In the genomic region with DNA sequence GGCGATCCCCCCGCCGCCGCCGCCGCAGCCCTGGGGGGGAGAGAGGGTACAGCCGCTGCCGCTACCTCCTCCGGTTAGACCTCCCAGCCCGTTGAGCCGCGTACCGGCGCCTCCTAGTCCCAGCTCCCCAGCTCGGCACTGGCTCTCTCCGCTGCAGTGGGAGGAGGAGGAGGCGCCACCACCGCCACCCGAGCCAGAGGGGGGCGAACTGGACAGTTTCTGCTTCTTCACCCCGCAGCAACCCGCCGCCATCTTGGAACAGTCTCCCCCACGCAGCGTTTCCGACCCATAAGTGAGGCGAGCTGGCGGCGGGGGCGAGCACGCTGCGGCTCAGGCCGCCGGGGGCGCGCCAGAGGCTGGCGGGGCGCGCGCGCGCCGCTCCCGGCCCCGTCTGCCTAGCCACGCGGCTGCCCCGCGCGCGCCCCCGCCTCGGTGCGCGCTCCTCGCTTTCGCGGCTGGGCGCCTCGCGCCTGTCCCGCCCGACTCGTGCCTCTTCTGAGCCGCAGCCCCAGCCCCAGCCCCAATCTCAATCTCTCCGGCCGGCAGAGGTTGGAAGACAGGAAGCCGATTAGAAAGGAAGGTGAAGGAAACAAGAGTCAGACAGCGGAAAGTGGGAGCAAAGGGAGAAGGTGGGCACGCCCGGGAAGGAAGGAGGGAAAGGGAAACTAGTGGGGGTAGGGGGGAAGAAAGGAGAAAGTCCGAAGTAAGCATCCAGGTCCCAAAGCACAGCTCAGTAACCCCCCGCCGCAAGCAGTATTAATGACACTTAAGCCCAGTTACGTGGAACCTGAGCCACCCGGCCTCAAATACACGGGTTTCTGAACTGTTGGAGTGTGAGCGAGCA, we compare ENCODE assay signal across 8 cellular contexts. TPM values are rescaled to one million over a fixed set of nuclear protein-coding genes. Genes with fewer than 3 reads are reported as not detected.
DNase-seq lines count a peak whose midpoint lies in the region; ATAC-seq and TF ChIP-seq lines count a peak whose summit lies in the region.

TSS of gene AMMECR1 (minus strand) at position 266 of the 844 bp plus-strand sequence. CDS start at position 252, 14 bp downstream.

- intact Hi-C loops in PC-9 (cut with micrococcal nuclease; ENCODE audit: unreplicated experiment) (loop anchor here (1.0 to 5.0 kb wide), 5 partner anchors 84 to 158 kb away; no protein-coding TSS in a partner anchor), esophagus squamous epithelium (cut with DNase I) (no loop called here)

- peaks cover 26% of the 10 kb centered on the region for H3K4me1 Mint-ChIP-seq in activated T-cell treated with anti-CD3 and anti-CD28 coated beads, Interleukin-2, amount 50 U/mL, for 4 hours (ENCODE audit: low read depth)
- H3K4me1 Mint-ChIP-seq in naive B cell, result peaks cover 0 to 23% (median 5%) of the 10 kb centered on the region in 3 donors

- peak; percentile 69 for ATAC-seq in GM21717 (IDR thresholded peaks at IDR 0.05; ENCODE audit: unreplicated experiment)
- ATAC-seq in activated T-cell treated with anti-CD3 and anti-CD28 coated beads, Interleukin-2, amount 50 U/mL, for 4 hours, result peak; percentile 83 to 84
- ATAC-seq in naive B cell (ENCODE audit: low read depth in 2 of 2), result peak; percentile 81 to 82

- in situ Hi-C loops in KBM-7 (cut with MboI; ENCODE audit: low pct_unique_long_range_greater_than_20kb, low sequenced_read_pairs), result no loop called here

- H3K27me3 Mint-ChIP-seq in activated T-cell treated with anti-CD3 and anti-CD28 coated beads, Interleukin-2, amount 50 U/mL, for 4 hours (ENCODE audit: low read depth), result no peaks in the 10 kb centered on the region
- H3K27me3 Mint-ChIP-seq in naive B cell, result no peaks in the 10 kb centered on the region

- H3K27ac Mint-ChIP-seq in naive B cell, result peak within 1 kb of the TSS; percentile 92 to 99 (median 98)

- H3K4me3 ChIP-seq in PC-9 (peak within 1 kb of the TSS; percentile 63), esophagus squamous epithelium (peak within 1 kb of the TSS; percentile 74 to 86 (median 80))

- no peak for TF ChIP-seq CTCF in PC-9 (conservative IDR thresholded peaks at IDR 0.05)
- TF ChIP-seq CTCF in esophagus squamous epithelium (IDR thresholded peaks at IDR 0.05), result peak in 1 of 6 experiments; percentile 14

- 0 to 31% methylated on average over 2 to 20 of the region's 78 CpGs for WGBS in esophagus squamous epithelium, 2 donors

- no peaks in the 10 kb centered on the region for H3K9me2 ChIP-seq in PC-9 (ENCODE audit: insufficient read depth)

- H3K9me3 Mint-ChIP-seq in activated T-cell treated with anti-CD3 and anti-CD28 coated beads, Interleukin-2, amount 50 U/mL, for 4 hours, result no peaks in the 10 kb centered on the region
- peaks cover 0 to 3% (median 0%) of the 10 kb centered on the region in 7 donors for H3K9me3 Mint-ChIP-seq in naive B cell

- peaks cover 8% of the 10 kb centered on the region; the same call in 1 of the 2 replicates for H3F3A ChIP-seq in PC-9 (ENCODE audit: insufficient read depth, low read depth)

- H3K9me3 ChIP-seq in PC-9 (ENCODE audit: insufficient read depth, low read depth), result no peaks in the 10 kb centered on the region
- no peaks in the 10 kb centered on the region for H3K9me3 ChIP-seq in esophagus squamous epithelium

- H3K27me3 ChIP-seq in PC-9 (ENCODE audit: insufficient read depth, low read depth), result no peaks in the 10 kb centered on the region
- peaks cover 0 to 5% (median 0%) of the 10 kb centered on the region in 4 donors for H3K27me3 ChIP-seq in esophagus squamous epithelium

- H4K20me1 ChIP-seq in PC-9 (ENCODE audit: insufficient read depth), result no peaks in the 10 kb centered on the region; the same call in 1 of the 2 replicates

- H3K27ac ChIP-seq in PC-9 (peak within 1 kb of the TSS; percentile 85), esophagus squamous epithelium (peak within 1 kb of the TSS; percentile 85 to 91 (median 90))

- peak in 2 of 4 donors; percentile 60 to 75 for TF ChIP-seq POLR2A in esophagus squamous epithelium (IDR thresholded peaks at IDR 0.05)

- POLR2A ChIA-PET in PC-9 (lab: Charles Lee; ENCODE audit: unreplicated experiment), result interaction anchor here (0.6 to 1.0 kb wide), 9 partner anchors 10 to 1360 kb away, joined by 3 to 15 read pairs (median 3); no protein-coding TSS in a partner anchor

- CTCF ChIA-PET in PC-9 (lab: Charles Lee), result interaction anchor here (0.5 to 1.0 kb wide), 3 partner anchors 8 to 172 kb away, joined by 3 to 6 read pairs (median 3); no protein-coding TSS in a partner anchor

- BruUV-seq in PC-9 (replicated peaks; lab: Mats Ljungman, UMichigan), result no TSS peak

- H2AFZ ChIP-seq in PC-9, result peak within 1 kb of the TSS; percentile 97

- H3K36me3 ChIP-seq in PC-9 (ENCODE audit: low read depth) (no peaks in the 10 kb centered on the region), esophagus squamous epithelium (no peaks in the 10 kb centered on the region)

- DNase-seq in DMS153 treated with DMSO at 0.1 percent for 48 hours (lab: John Stamatoyannopoulos, UW; ENCODE audit: unreplicated experiment) (peak; percentile 24), KBM-7 (peak; percentile 85), PC-9 (peak; percentile 62 to 86), esophagus squamous epithelium (lab: John Stamatoyannopoulos, UW) (peak; percentile 17), naive B cell (peak; percentile 83)
- peak; percentile 74 for DNase-seq in activated T-cell treated with anti-CD3 and anti-CD28 coated beads, Interleukin-2, amount 50 U/mL, for 4 hours
- peak; percentile 56 to 60 for DNase-seq in stimulated activated CD8-positive, alpha-beta memory T cell treated with anti-CD3 and anti-CD28 coated beads, Interleukin-7, amount 100 ng/mL, for 48 hours (ENCODE audit: extremely low read depth in 1 of 2, low read depth in 1 of 2)

- H3K4me3 Mint-ChIP-seq in activated T-cell treated with anti-CD3 and anti-CD28 coated beads, Interleukin-2, amount 50 U/mL, for 4 hours, result peak within 1 kb of the TSS; percentile 92
- H3K4me3 Mint-ChIP-seq in naive B cell, result peak within 1 kb of the TSS; percentile 83 to 98 (median 95)

- peaks cover 47% of the 10 kb centered on the region for H3K79me2 ChIP-seq in PC-9 (ENCODE audit: low read depth)

- H3K36me3 Mint-ChIP-seq in activated T-cell treated with anti-CD3 and anti-CD28 coated beads, Interleukin-2, amount 50 U/mL, for 4 hours (ENCODE audit: insufficient read depth), result no peaks in the 10 kb centered on the region
- no peaks in the 10 kb centered on the region for H3K36me3 Mint-ChIP-seq in naive B cell

- H3K4me1 ChIP-seq in PC-9 (replicated peaks; ENCODE audit: insufficient read depth) (peaks cover 33% of the 10 kb centered on the region), esophagus squamous epithelium (peaks cover 0 to 22% (median 0%) of the 10 kb centered on the region in 3 donors)

- H3K4me2 ChIP-seq in PC-9, result peak within 1 kb of the TSS; percentile 97

RNA-seq across cellular contexts. Expression of gene AMMECR1, which starts in this region (rescaled TPM):
- total RNA-seq in PC-9 (2021) (24.4 and 35.4 TPM in 2 replicates), esophagus squamous epithelium (10 to 100 TPM in 3 of 4 donors, 1 to 10 TPM in 1; 9.3 to 33.2 (median 14.5) TPM)
- 10 to 100 TPM; 12.6 to 13.4 (median 13.2) TPM for total RNA-seq in activated T-cell treated with anti-CD3 and anti-CD28 coated beads, Interleukin-2, amount 50 U/mL, for 4 hours
- polyA plus RNA-seq in naive B cell (ENCODE audit: low read depth in 6 of 6), result 10 to 100 TPM in 1 of 6 donors, 1 to 10 TPM in 5; 4.4 to 11.4 (median 8.2) TPM

Comparison
In these comparisons a context has a peak if more than half of its experiments do, and no peak if none do; other contexts are left out.
1. Peak in every context shown above with its lines: DNase-seq, ATAC-seq, H3K4me3 ChIP-seq and H3K27ac ChIP-seq.
2. DNase-seq: peak in every context shown above with its lines; median percentile 85 in KBM-7; 83 in naive B cell; 74 in PC-9; 74 in activated T-cell treated with anti-CD3 and anti-CD28 coated beads, Interleukin-2, amount 50 U/mL, for 4 hours; 58 in stimulated activated CD8-positive, alpha-beta memory T cell treated with anti-CD3 and anti-CD28 coated beads, Interleukin-7, amount 100 ng/mL, for 48 hours; 24 in DMS153 treated with DMSO at 0.1 percent for 48 hours; 17 in esophagus squamous epithelium.